In genomic region chr3:113745273-113746068, GRCh38 we compare ENCODE assay signal across 8 cellular contexts. TPM values are rescaled to one million over a fixed set of nuclear protein-coding genes. Genes with fewer than 3 reads are reported as not detected.
DNase-seq lines count a peak whose midpoint lies in the region; ATAC-seq, FAIRE-seq and TF ChIP-seq lines count a peak whose summit lies in the region.

No MANE protein-coding gene starts in this region.

- H3K9me3 Mint-ChIP-seq in activated T-helper 2 cell treated with anti-CD3 and anti-CD28 coated beads, Interferon-gamma antibody, Interleukin-2, Interleukin-4, amounts not matched to agents 10 μg/mL and 5 μg/mL and 100 μg/mL, durations not matched to agents 14 hours and 24 hours and 36 hours, result no peaks in the 10 kb centered on the region
- no peaks in the 10 kb centered on the region for H3K9me3 Mint-ChIP-seq in nephron progenitor cell
- no peaks in the 10 kb centered on the region for H3K9me3 Mint-ChIP-seq in stimulated activated naive CD8-positive, alpha-beta T cell treated with anti-CD3 and anti-CD28 coated beads, Interleukin-15, amount 100 ng/mL, for 72 hours

- TF ChIP-seq CTCF in LNCaP clone FGC (IDR thresholded peaks at IDR 0.05; ENCODE audit: control insufficient read depth, extremely low read depth, insufficient read depth) (peak; percentile 74), nephron progenitor cell (IDR thresholded peaks at IDR 0.05) (peak; percentile 50)

- H3K4me1 Mint-ChIP-seq in activated T-helper 2 cell treated with anti-CD3 and anti-CD28 coated beads, Interferon-gamma antibody, Interleukin-2, Interleukin-4, amounts not matched to agents 10 μg/mL and 5 μg/mL and 100 μg/mL, durations not matched to agents 14 hours and 24 hours and 36 hours (ENCODE audit: low read depth), result peaks cover 64% of the 10 kb centered on the region
- H3K4me1 Mint-ChIP-seq in nephron progenitor cell, result peaks cover 66% of the 10 kb centered on the region
- peaks cover 67% of the 10 kb centered on the region for H3K4me1 Mint-ChIP-seq in stimulated activated naive CD8-positive, alpha-beta T cell treated with anti-CD3 and anti-CD28 coated beads, Interleukin-15, amount 100 ng/mL, for 72 hours

- TF ChIP-seq POLR2A in H54 (IDR thresholded peaks at IDR 0.05; ENCODE audit: low read depth, low read length), result no peak

- peaks cover 3% of the 10 kb centered on the region for H3K27me3 Mint-ChIP-seq in activated T-helper 2 cell treated with anti-CD3 and anti-CD28 coated beads, Interferon-gamma antibody, Interleukin-2, Interleukin-4, amounts not matched to agents 10 μg/mL and 5 μg/mL and 100 μg/mL, durations not matched to agents 14 hours and 24 hours and 36 hours (ENCODE audit: low read depth)
- peaks cover 8% of the 10 kb centered on the region for H3K27me3 Mint-ChIP-seq in nephron progenitor cell (ENCODE audit: low read depth, poor library complexity)
- H3K27me3 Mint-ChIP-seq in stimulated activated naive CD8-positive, alpha-beta T cell treated with anti-CD3 and anti-CD28 coated beads, Interleukin-15, amount 100 ng/mL, for 72 hours, result no peaks in the 10 kb centered on the region

- DNase-seq in DMS79 treated with DMSO at 0.1 percent for 48 hours (lab: John Stamatoyannopoulos, UW) (peak; percentile 85), H54 (ENCODE audit: insufficient read length, low spot score) (peak; percentile 57), LNCaP clone FGC (ENCODE audit: low read depth) (peak; percentile 67), RPMI8226 (peak; percentile 88), fibroblast of peridontal ligament (ENCODE audit: extremely low read depth) (peak; percentile 94), nephron progenitor cell (peak; percentile 72)
- peak; percentile 73 for DNase-seq in activated T-helper 2 cell treated with anti-CD3 and anti-CD28 coated beads, Interferon-gamma antibody, Interleukin-2, Interleukin-4, amounts not matched to agents 10 μg/mL and 5 μg/mL and 100 μg/mL, durations not matched to agents 14 hours and 24 hours and 36 hours (ENCODE audit: low spot score)
- peak; percentile 80 to 81 for DNase-seq in stimulated activated naive CD8-positive, alpha-beta T cell treated with anti-CD3 and anti-CD28 coated beads, Interleukin-15, amount 100 ng/mL, for 72 hours

- H3K4me3 Mint-ChIP-seq in activated T-helper 2 cell treated with anti-CD3 and anti-CD28 coated beads, Interferon-gamma antibody, Interleukin-2, Interleukin-4, amounts not matched to agents 10 μg/mL and 5 μg/mL and 100 μg/mL, durations not matched to agents 14 hours and 24 hours and 36 hours (ENCODE audit: low read depth), result peak overlapping the region; percentile 96
- H3K4me3 Mint-ChIP-seq in nephron progenitor cell, result peak overlapping the region; percentile 98
- H3K4me3 Mint-ChIP-seq in stimulated activated naive CD8-positive, alpha-beta T cell treated with anti-CD3 and anti-CD28 coated beads, Interleukin-15, amount 100 ng/mL, for 72 hours, result peak overlapping the region; percentile 81 to 90

- peak; percentile 80 for ATAC-seq in stimulated activated naive CD8-positive, alpha-beta T cell treated with anti-CD3 and anti-CD28 coated beads, Interleukin-15, amount 100 ng/mL, for 72 hours

- H3K4me3 ChIP-seq in LNCaP clone FGC (ENCODE audit: low read depth, low read length), result peak overlapping the region; percentile 69

- intact Hi-C loops in activated T-helper 2 cell treated with anti-CD3 and anti-CD28 coated beads, Interferon-gamma antibody, Interleukin-2, Interleukin-4, amounts not matched to agents 10 μg/mL and 5 μg/mL and 100 μg/mL, durations not matched to agents 14 hours and 24 hours and 36 hours (cut with micrococcal nuclease), result loop anchor here (1.0 to 5.0 kb wide), 8 partner anchors 9 to 1402 kb away; partner anchors contain the start of genes CCDC191, QTRT2, SIDT1 and SPICE1

- peak; percentile 97 for FAIRE-seq in H54 (lab: Jason Lieb, UNC)

- peak overlapping the region; percentile 100 for H3K27ac Mint-ChIP-seq in activated T-helper 2 cell treated with anti-CD3 and anti-CD28 coated beads, Interferon-gamma antibody, Interleukin-2, Interleukin-4, amounts not matched to agents 10 μg/mL and 5 μg/mL and 100 μg/mL, durations not matched to agents 14 hours and 24 hours and 36 hours
- peak overlapping the region; percentile 98 for H3K27ac Mint-ChIP-seq in nephron progenitor cell
- H3K27ac Mint-ChIP-seq in stimulated activated naive CD8-positive, alpha-beta T cell treated with anti-CD3 and anti-CD28 coated beads, Interleukin-15, amount 100 ng/mL, for 72 hours, result peak overlapping the region; percentile 100

- H3K36me3 Mint-ChIP-seq in activated T-helper 2 cell treated with anti-CD3 and anti-CD28 coated beads, Interferon-gamma antibody, Interleukin-2, Interleukin-4, amounts not matched to agents 10 μg/mL and 5 μg/mL and 100 μg/mL, durations not matched to agents 14 hours and 24 hours and 36 hours (ENCODE audit: low read depth), result peaks cover 21% of the 10 kb centered on the region
- H3K36me3 Mint-ChIP-seq in nephron progenitor cell (ENCODE audit: low read depth), result peaks cover 12% of the 10 kb centered on the region

RNA-seq across cellular contexts. Expression of gene NAA50, which starts 0.6 kb away (rescaled TPM):
- 129 and 134 TPM in 2 replicates for total RNA-seq in activated T-helper 2 cell treated with anti-CD3 and anti-CD28 coated beads, Interferon-gamma antibody, Interleukin-2, Interleukin-4, amounts not matched to agents 10 μg/mL and 5 μg/mL and 100 μg/mL, durations not matched to agents 14 hours and 24 hours and 36 hours

RNA-seq across cellular contexts. Expression of gene ATP6V1A, which starts 1.4 kb away (rescaled TPM):
- 35.7 and 38.3 TPM in 2 replicates for total RNA-seq in activated T-helper 2 cell treated with anti-CD3 and anti-CD28 coated beads, Interferon-gamma antibody, Interleukin-2, Interleukin-4, amounts not matched to agents 10 μg/mL and 5 μg/mL and 100 μg/mL, durations not matched to agents 14 hours and 24 hours and 36 hours

RNA-seq across cellular contexts. Expression of gene USF3, which starts 49.0 kb away (rescaled TPM):
- total RNA-seq in activated T-helper 2 cell treated with anti-CD3 and anti-CD28 coated beads, Interferon-gamma antibody, Interleukin-2, Interleukin-4, amounts not matched to agents 10 μg/mL and 5 μg/mL and 100 μg/mL, durations not matched to agents 14 hours and 24 hours and 36 hours, result 13.9 and 15.6 TPM in 2 replicates

Comparison
In these comparisons a context has a peak if more than half of its experiments do, and no peak if none do; other contexts are left out.
1. Peak in every context shown above with its lines: DNase-seq, ATAC-seq and H3K4me3 ChIP-seq.